11 cellular contexts compared by ENCODE assay signal in genomic region chr9:135077497-135078200, GRCh38. TPM values are rescaled to one million over a fixed set of nuclear protein-coding genes. Genes with fewer than 3 reads are reported as not detected.
DNase-seq lines count a peak whose midpoint lies in the region; ATAC-seq, FAIRE-seq and TF ChIP-seq lines count a peak whose summit lies in the region.
"Had no signal": no experiment of that assay in that cellular context is flagged by ENCODE, and none has a peak within 500 bp of the region (broad histone marks: within the 10 kb centered on the region; RNA-seq: fewer than 3 reads in every experiment).

No MANE protein-coding gene starts in this region.

- peaks cover 28 to 66% (median 38%) of the 10 kb centered on the region in 11 experiments for H3K27me3 ChIP-seq in BLaER1 treated with 17β-estradiol and CSF1 and Interleukin-3, amounts not matched to agents 10 nM and 100 nM
- peaks cover 25% of the 10 kb centered on the region for H3K27me3 ChIP-seq in adipocyte (replicated peaks; ENCODE audit: control insufficient read depth, insufficient read depth, low read length)

- FAIRE-seq in D721Med (lab: Jason Lieb, UNC) (no peak), GM19239 (lab: Jason Lieb, UNC) (no peak)
- FAIRE-seq: G401.6 had no signal

- no peak overlapping the region for H3K27ac ChIP-seq in BLaER1 treated with 17β-estradiol and CSF1 and Interleukin-3, amounts not matched to agents 10 nM and 100 nM
- H3K27ac ChIP-seq: heart left ventricle had no signal

- no peak overlapping the region for H3K4me3 ChIP-seq in BLaER1 treated with 17β-estradiol and CSF1 and Interleukin-3, amounts not matched to agents 10 nM and 100 nM
- no peak overlapping the region for H3K4me3 ChIP-seq in adipocyte (ENCODE audit: low read length)
- H3K4me3 ChIP-seq: heart left ventricle had no signal

- H3K4me2 ChIP-seq in BLaER1 treated with 17β-estradiol and CSF1 and Interleukin-3, amounts not matched to agents 10 nM and 100 nM: peak overlapping the region in 9 of 11 experiments; percentile 32 to 61 (median 49); a peak in 17 of 22 replicates

- no peak for ATAC-seq in HG02870 (IDR thresholded peaks at IDR 0.05; ENCODE audit: unreplicated experiment)
- ATAC-seq: heart left ventricle had no signal

- H3K9me3 ChIP-seq in BLaER1 treated with 17β-estradiol and CSF1 and Interleukin-3, amounts not matched to agents 10 nM and 100 nM (replicated peaks in 1 of 11): no peaks in the 10 kb centered on the region
- no peaks in the 10 kb centered on the region for H3K9me3 ChIP-seq in adipocyte (ENCODE audit: control insufficient read depth, low read length)
- H3K9me3 ChIP-seq: heart left ventricle had no signal

- H3K36me3 ChIP-seq in BLaER1 treated with 17β-estradiol and CSF1 and Interleukin-3, amounts not matched to agents 10 nM and 100 nM: no peaks in the 10 kb centered on the region
- no peaks in the 10 kb centered on the region for H3K36me3 ChIP-seq in adipocyte (ENCODE audit: control insufficient read depth, insufficient read depth, low read length, severe bottlenecking)
- H3K36me3 ChIP-seq: heart left ventricle had no signal

- TF ChIP-seq CTCF in D721Med (IDR thresholded peaks at IDR 0.05; ENCODE audit: insufficient read depth, missing control alignments): no peak

- H3K4me1 ChIP-seq in BLaER1 treated with 17β-estradiol and CSF1 and Interleukin-3, amounts not matched to agents 10 nM and 100 nM: peaks cover 0 to 15% (median 6%) of the 10 kb centered on the region in 10 experiments; a peak in 15 of 20 replicates
- peaks cover 3% of the 10 kb centered on the region for H3K4me1 ChIP-seq in adipocyte (ENCODE audit: control insufficient read depth, insufficient read depth, low read length)

- H3K9ac ChIP-seq in BLaER1 treated with 17β-estradiol and CSF1 and Interleukin-3, amounts not matched to agents 10 nM and 100 nM: no peak overlapping the region
- H3K9ac ChIP-seq in adipocyte (ENCODE audit: low read length): no peak overlapping the region

- DNase-seq in HT1080 (ENCODE audit: low read depth) (peak; percentile 7), adipocyte (ENCODE audit: low read depth) (peak; percentile 34), lung microvascular endothelial cell (ENCODE audit: low read depth in 2 of 2) (peak; percentile 20 to 37), D721Med (ENCODE audit: insufficient read length, low spot score) (no peak), EL (no peak), GM19239 (ENCODE audit: insufficient read length, low spot score) (no peak)

- peaks cover 0 to 56% (median 8%) of the 10 kb centered on the region in 11 experiments; a peak in 11 of 22 replicates for H4K20me1 ChIP-seq in BLaER1 treated with 17β-estradiol and CSF1 and Interleukin-3, amounts not matched to agents 10 nM and 100 nM

RNA-seq across cellular contexts. Expression of gene OLFM1, which starts 9.8 kb away (rescaled TPM):
- 0.06 TPM in 1 of 2 replicates, not detected in the other for total RNA-seq in HT1080 (2014; rRNA removed; shearing (Covaris generic))
- polyA plus RNA-seq in HT1080 (2015; cell fraction: cytosol; rRNA removed): 0.28 and 0.33 TPM in 2 replicates
- polyA plus RNA-seq in HT1080 (2015; cell fraction: nucleus; rRNA removed): not detected in 2 replicates
- total RNA-seq in lung microvascular endothelial cell: 2.4 and 15.3 TPM in 2 replicates
- total RNA-seq: HT-29 had no signal

Comparison
In these comparisons a context has a peak if more than half of its experiments do, and no peak if none do; other contexts are left out.
1. DNase-seq: peak in HT1080 (single experiment), adipocyte (single experiment) and lung microvascular endothelial cell (2 of 2); none in D721Med (single experiment), EL (single experiment) and GM19239 (single experiment).